ENCODE assay signal across 13 cellular contexts in the genomic region with DNA sequence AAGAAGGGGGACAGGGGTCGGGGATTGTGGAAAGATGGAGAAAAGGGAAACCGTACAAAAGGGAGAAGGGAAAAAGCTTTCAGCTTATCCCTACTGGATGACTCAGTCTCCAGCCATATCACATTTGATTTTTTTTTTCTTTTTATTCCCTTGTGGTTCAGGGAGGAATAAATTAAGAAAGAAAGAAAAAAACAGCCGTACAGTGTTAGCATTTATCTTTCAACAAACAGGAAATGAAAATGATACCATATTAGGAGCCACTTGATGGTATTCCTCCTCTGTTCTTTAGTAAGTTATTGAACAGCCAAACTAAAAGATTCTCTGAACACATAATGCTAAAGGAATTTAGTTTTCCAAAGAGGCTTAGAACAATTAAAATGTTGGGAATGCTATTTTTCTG.
DNase-seq lines count a peak whose midpoint lies in the region; ATAC-seq and TF ChIP-seq lines count a peak whose summit lies in the region.
"Had no signal": no experiment of that assay in that cellular context is flagged by ENCODE, and none has a peak within 500 bp of the region (broad histone marks: within the 10 kb centered on the region; RNA-seq: fewer than 3 reads in every experiment).

No MANE protein-coding gene starts in this region.

- no peaks in the 10 kb centered on the region for H3K9me3 ChIP-seq in mesenchymal stem cell (ENCODE audit: control insufficient read depth, low read length)
- H3K9me3 ChIP-seq in vagina, result no peaks in the 10 kb centered on the region
- H3K9me3 ChIP-seq: BE2C had no signal

- peak overlapping the region; percentile 38 for H3K27ac Mint-ChIP-seq in activated naive CD4-positive, alpha-beta T cell treated with anti-CD3 and anti-CD28 coated beads for 36 hours
- H3K27ac Mint-ChIP-seq in chondrocyte (ENCODE audit: unreplicated experiment) (peak overlapping the region; percentile 90), natural killer cell (no peak overlapping the region)
- H3K27ac Mint-ChIP-seq: activated CD4-positive, alpha-beta T cell treated with anti-CD3 and anti-CD28 coated beads, Interleukin-2, amount 10 ng/mL, durations not matched to agents 24 days and 14 days had no signal

- H3K4me1 ChIP-seq in mesenchymal stem cell (ENCODE audit: control insufficient read depth, insufficient read depth, low read depth, low read length) (peaks cover 2% of the 10 kb centered on the region), vagina (peaks cover 39% of the 10 kb centered on the region)
- H3K4me1 ChIP-seq: BE2C, parathyroid adenoma had no signal

- H3K27me3 Mint-ChIP-seq in activated naive CD4-positive, alpha-beta T cell treated with anti-CD3 and anti-CD28 coated beads for 36 hours (ENCODE audit: low read depth), result no peaks in the 10 kb centered on the region
- no peaks in the 10 kb centered on the region for H3K27me3 Mint-ChIP-seq in chondrocyte (ENCODE audit: low read depth)
- no peaks in the 10 kb centered on the region for H3K27me3 Mint-ChIP-seq in natural killer cell (ENCODE audit: low read depth in 2 of 2)
- H3K27me3 Mint-ChIP-seq: activated CD4-positive, alpha-beta T cell treated with anti-CD3 and anti-CD28 coated beads, Interleukin-2, amount 10 ng/mL, durations not matched to agents 24 days and 14 days had no signal

- intact Hi-C loops in activated naive CD4-positive, alpha-beta T cell treated with anti-CD3 and anti-CD28 coated beads for 36 hours (cut with micrococcal nuclease), result no loop called here
- intact Hi-C loops in vagina (cut with DNase I), result no loop called here
- intact Hi-C loops in natural killer cell (cut with micrococcal nuclease), result no loop called here

- peaks cover 20% of the 10 kb centered on the region for H3K79me1 ChIP-seq in mesenchymal stem cell (replicated peaks; ENCODE audit: low read length, poor library complexity, severe bottlenecking)

- H4K8ac ChIP-seq in mesenchymal stem cell (ENCODE audit: low read length), result no peak overlapping the region

- no peak overlapping the region for H3K4ac ChIP-seq in mesenchymal stem cell (ENCODE audit: low read depth in 1 of 2, low read length in 2 of 2)

- WGBS in mesenchymal stem cell, result no CpG with 5 or more reads among the region's 3 CpGs

- no peak overlapping the region for H2BK15ac ChIP-seq in mesenchymal stem cell (ENCODE audit: low read depth, poor library complexity, severe bottlenecking)

- no peak overlapping the region for H2BK12ac ChIP-seq in mesenchymal stem cell (ENCODE audit: low read length in 2 of 2)

- no peak overlapping the region for H2AK5ac ChIP-seq in mesenchymal stem cell (ENCODE audit: low read length, severe bottlenecking)

- no peak overlapping the region for H3K4me2 ChIP-seq in mesenchymal stem cell (ENCODE audit: low read length, poor library complexity, severe bottlenecking)
- H3K4me2 ChIP-seq: PC-9 had no signal

- no peaks in the 10 kb centered on the region for H3K9me3 Mint-ChIP-seq in activated naive CD4-positive, alpha-beta T cell treated with anti-CD3 and anti-CD28 coated beads for 36 hours
- H3K9me3 Mint-ChIP-seq in chondrocyte (ENCODE audit: low read depth), result peaks cover 3% of the 10 kb centered on the region
- H3K9me3 Mint-ChIP-seq in natural killer cell, result no peaks in the 10 kb centered on the region

- H3K14ac ChIP-seq in mesenchymal stem cell (ENCODE audit: low read length in 2 of 2), result no peak overlapping the region

- H3K23ac ChIP-seq in mesenchymal stem cell (ENCODE audit: low read length in 2 of 2), result no peak overlapping the region

- H3K27me3 ChIP-seq in mesenchymal stem cell (ENCODE audit: control insufficient read depth in 1 of 2, insufficient read depth in 1 of 2, low read length in 2 of 2), result no peaks in the 10 kb centered on the region
- no peaks in the 10 kb centered on the region for H3K27me3 ChIP-seq in vagina
- H3K27me3 ChIP-seq: BE2C had no signal

- TF ChIP-seq CTCF in chondrocyte (IDR thresholded peaks at IDR 0.05) (no peak), vagina (IDR thresholded peaks at IDR 0.05) (no peak), natural killer cell (IDR thresholded peaks at IDR 0.05) (no peak)

- peak overlapping the region; percentile 79 for H3K9ac ChIP-seq in mesenchymal stem cell (ENCODE audit: low read length)
- H3K9ac ChIP-seq: parathyroid adenoma had no signal

- peaks cover 9 to 72% of the 10 kb centered on the region in 2 experiments for H3K36me3 ChIP-seq in mesenchymal stem cell (ENCODE audit: control insufficient read depth in 1 of 2, insufficient read depth in 2 of 2, low read depth in 1 of 2, low read length in 2 of 2)
- peaks cover 0 to 23% of the 10 kb centered on the region in 2 donors for H3K36me3 ChIP-seq in vagina
- H3K36me3 ChIP-seq: BE2C had no signal

- CTCF ChIA-PET in activated naive CD4-positive, alpha-beta T cell treated with anti-CD3 and anti-CD28 coated beads for 36 hours (lab: Charles Lee), result interaction anchor here (1.2 to 2.6 kb wide), 2 partner anchors 17 to 236 kb away, joined by 3 to 8 read pairs; no protein-coding TSS in a partner anchor

- H3K36me3 Mint-ChIP-seq in activated naive CD4-positive, alpha-beta T cell treated with anti-CD3 and anti-CD28 coated beads for 36 hours (ENCODE audit: low read depth), result peaks cover 53% of the 10 kb centered on the region
- H3K36me3 Mint-ChIP-seq in chondrocyte (ENCODE audit: low read depth) (peaks cover 45% of the 10 kb centered on the region), natural killer cell (peaks cover 19% of the 10 kb centered on the region)

- H3K4me1 Mint-ChIP-seq in activated naive CD4-positive, alpha-beta T cell treated with anti-CD3 and anti-CD28 coated beads for 36 hours (ENCODE audit: low read depth), result peaks cover 72% of the 10 kb centered on the region
- peaks cover 86% of the 10 kb centered on the region for H3K4me1 Mint-ChIP-seq in chondrocyte (ENCODE audit: low read depth)
- H3K4me1 Mint-ChIP-seq in natural killer cell, result peaks cover 42 to 45% of the 10 kb centered on the region in 2 donors

- ATAC-seq in HG03025 (IDR thresholded peaks at IDR 0.05; ENCODE audit: low FRiP score, unreplicated experiment) (no peak), natural killer cell (no peak)

- DNase-seq in activated naive CD4-positive, alpha-beta T cell treated with anti-CD3 and anti-CD28 coated beads for 36 hours, result no peak
- no peak for DNase-seq in activated naive CD4-positive, alpha-beta T cell (lab: John Stamatoyannopoulos, UW)
- no peak for DNase-seq in chondrocyte (ENCODE audit: low spot score)
- peak; percentile 74 for DNase-seq in mesenchymal stem cell
- no peak for DNase-seq in vagina (ENCODE audit: extremely low spot score in 2 of 2)
- no peak for DNase-seq in globus pallidus (ENCODE audit: low spot score)
- DNase-seq in natural killer cell, result no peak
- DNase-seq: activated CD4-positive, alpha-beta T cell treated with anti-CD3 and anti-CD28 coated beads, Interleukin-2, amount 10 ng/mL, durations not matched to agents 24 days and 14 days; BE2C; hypothalamus; PC-9 had no signal

- no peak for TF ChIP-seq POLR2A in vagina (IDR thresholded peaks at IDR 0.05)

- no peak overlapping the region for H2BK120ac ChIP-seq in mesenchymal stem cell (ENCODE audit: low read depth, low read length)

- H4K91ac ChIP-seq in mesenchymal stem cell (ENCODE audit: low read length), result no peak overlapping the region

- no peak overlapping the region for H3K4me3 Mint-ChIP-seq in activated naive CD4-positive, alpha-beta T cell treated with anti-CD3 and anti-CD28 coated beads for 36 hours
- H3K4me3 Mint-ChIP-seq in chondrocyte (ENCODE audit: unreplicated experiment), result no peak overlapping the region
- H3K4me3 Mint-ChIP-seq in natural killer cell, result no peak overlapping the region
- H3K4me3 Mint-ChIP-seq: activated CD4-positive, alpha-beta T cell treated with anti-CD3 and anti-CD28 coated beads, Interleukin-2, amount 10 ng/mL, durations not matched to agents 24 days and 14 days had no signal

- no peak overlapping the region for H3K18ac ChIP-seq in mesenchymal stem cell (ENCODE audit: low read depth in 1 of 2, low read length in 2 of 2)

- H3K27ac ChIP-seq in mesenchymal stem cell (ENCODE audit: low read length, poor library complexity, severe bottlenecking) (peak overlapping the region; percentile 88), vagina (peak overlapping the region; percentile 45)
- H3K27ac ChIP-seq: parathyroid adenoma, PC-9 had no signal

- no peak overlapping the region for H2AFZ ChIP-seq in mesenchymal stem cell (ENCODE audit: low read depth, low read length)
- H2AFZ ChIP-seq: parathyroid adenoma, PC-9 had no signal

- no peak overlapping the region for H2BK5ac ChIP-seq in mesenchymal stem cell (ENCODE audit: low read depth, low read length, poor library complexity, severe bottlenecking)

- H3K4me3 ChIP-seq in mesenchymal stem cell (ENCODE audit: insufficient read depth in 1 of 2, low read depth in 1 of 2, low read length in 2 of 2), result peak overlapping the region in 1 of 2 experiments; percentile 0
- no peak overlapping the region for H3K4me3 ChIP-seq in vagina
- H3K4me3 ChIP-seq: PC-9 had no signal

Comparison
In these comparisons a context has a peak if more than half of its experiments do, and no peak if none do; other contexts are left out.
1. H3K27ac Mint-ChIP-seq: peak in activated naive CD4-positive, alpha-beta T cell treated with anti-CD3 and anti-CD28 coated beads for 36 hours (single experiment) and chondrocyte (single experiment); none in natural killer cell (0 of 2).